Comparison of ENCODE assay signal across 18 cellular contexts in the genomic region with DNA sequence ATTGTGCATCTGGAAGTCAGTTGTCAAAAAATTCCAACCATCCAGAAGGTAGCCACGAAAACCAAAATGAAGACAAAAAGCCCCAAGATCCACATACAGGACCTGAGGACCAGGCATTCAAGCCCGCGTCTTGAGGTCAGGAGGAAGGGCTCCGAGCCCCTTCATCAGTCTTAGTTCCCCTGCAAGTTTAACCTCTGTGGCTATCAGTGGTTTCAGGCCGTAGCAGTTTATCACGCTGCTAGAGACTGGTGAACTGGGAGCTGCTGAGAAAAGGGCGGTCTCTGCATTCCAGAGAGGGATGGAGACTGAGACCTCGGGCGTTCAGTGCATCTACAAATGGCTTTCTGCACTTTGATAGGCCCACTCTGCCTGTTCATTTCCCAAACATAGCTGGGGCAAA.
DNase-seq lines count a peak whose midpoint lies in the region; ATAC-seq, FAIRE-seq and TF ChIP-seq lines count a peak whose summit lies in the region.
"Had no signal": no experiment of that assay in that cellular context is flagged by ENCODE, and none has a peak within 500 bp of the region (broad histone marks: within the 10 kb centered on the region; RNA-seq: fewer than 3 reads in every experiment).

No MANE protein-coding gene starts in this region.

- H3K27me3 Mint-ChIP-seq in astrocyte (ENCODE audit: low read depth, unreplicated experiment) (peaks cover 39% of the 10 kb centered on the region), progenitor cell of endocrine pancreas (peaks cover 31% of the 10 kb centered on the region), immature natural killer cell (ENCODE audit: low read depth in 3 of 3) (peaks cover 3 to 7% (median 5%) of the 10 kb centered on the region in 3 donors)
- H3K27me3 Mint-ChIP-seq: central memory CD8-positive, alpha-beta T cell had no signal

- no peak for FAIRE-seq in astrocyte (lab: Jason Lieb, UNC)
- FAIRE-seq: endometrium, frontal cortex had no signal

- H3K27ac ChIP-seq in astrocyte (ENCODE audit: low read depth, low read length) (no peak overlapping the region), A673 (ENCODE audit: low read depth, low read length, poor library complexity, severe bottlenecking) (no peak overlapping the region)
- H3K27ac ChIP-seq: sigmoid colon, VCaP had no signal

- POLR2A ChIA-PET in A673 (lab: Charles Lee; ENCODE audit: low non-redundant PET): no interaction called here

- H3K27me3 ChIP-seq in astrocyte (ENCODE audit: insufficient read depth, low read length): peaks cover 15% of the 10 kb centered on the region
- peaks cover 27% of the 10 kb centered on the region for H3K27me3 ChIP-seq in A673 (replicated peaks; ENCODE audit: insufficient read depth, low read depth, low read length, poor library complexity)
- H3K27me3 ChIP-seq: Peyer's patch had no signal

- peak; percentile 40 for ATAC-seq in HG02885 (IDR thresholded peaks at IDR 0.05; ENCODE audit: poor library complexity, unreplicated experiment)

- H3K9me3 Mint-ChIP-seq in astrocyte (ENCODE audit: unreplicated experiment) (peaks cover 6% of the 10 kb centered on the region), progenitor cell of endocrine pancreas (ENCODE audit: low read depth) (peaks cover 10% of the 10 kb centered on the region), immature natural killer cell (no peaks in the 10 kb centered on the region)
- H3K9me3 Mint-ChIP-seq: central memory CD8-positive, alpha-beta T cell had no signal

- H3K4me3 ChIP-seq in astrocyte (ENCODE audit: insufficient read depth, low read depth, low read length) (no peak overlapping the region), A673 (ENCODE audit: low read depth, low read length, poor library complexity, severe bottlenecking) (no peak overlapping the region)
- H3K4me3 ChIP-seq: Peyer's patch, sigmoid colon had no signal

- H3K36me3 ChIP-seq in astrocyte (ENCODE audit: insufficient read depth, low read length) (no peaks in the 10 kb centered on the region), A673 (ENCODE audit: insufficient read depth, low read length, poor library complexity, severe bottlenecking) (no peaks in the 10 kb centered on the region)
- H3K36me3 ChIP-seq: Peyer's patch, sigmoid colon had no signal

- peaks cover 3% of the 10 kb centered on the region for H3K36me3 Mint-ChIP-seq in astrocyte (ENCODE audit: low read depth, unreplicated experiment)
- peaks cover 2% of the 10 kb centered on the region for H3K36me3 Mint-ChIP-seq in progenitor cell of endocrine pancreas (ENCODE audit: insufficient read depth)
- no peaks in the 10 kb centered on the region for H3K36me3 Mint-ChIP-seq in immature natural killer cell
- H3K36me3 Mint-ChIP-seq: activated naive CD4-positive, alpha-beta T cell treated with anti-CD3 and anti-CD28 coated beads, Interleukin-2, amount 50 U/mL, for 72 hours had no signal

- peaks cover 13% of the 10 kb centered on the region for H3K4me1 ChIP-seq in astrocyte (ENCODE audit: insufficient read depth, low read length)
- no peaks in the 10 kb centered on the region for H3K4me1 ChIP-seq in A673 (ENCODE audit: insufficient read depth, low read length, poor library complexity, severe bottlenecking)

- H2AFZ ChIP-seq in astrocyte (ENCODE audit: low read depth, low read length): no peak overlapping the region

- H3K4me3 Mint-ChIP-seq in astrocyte (ENCODE audit: unreplicated experiment) (no peak overlapping the region), progenitor cell of endocrine pancreas (ENCODE audit: low read depth) (no peak overlapping the region), immature natural killer cell (no peak overlapping the region)
- H3K4me3 Mint-ChIP-seq: central memory CD8-positive, alpha-beta T cell had no signal

- H3K4me1 Mint-ChIP-seq in astrocyte (ENCODE audit: low read depth, unreplicated experiment): peaks cover 39% of the 10 kb centered on the region
- H3K4me1 Mint-ChIP-seq in progenitor cell of endocrine pancreas (ENCODE audit: low read depth): peaks cover 12% of the 10 kb centered on the region
- peaks cover 22 to 24% of the 10 kb centered on the region in 2 donors for H3K4me1 Mint-ChIP-seq in immature natural killer cell
- H3K4me1 Mint-ChIP-seq: central memory CD8-positive, alpha-beta T cell had no signal

- no peaks in the 10 kb centered on the region for H3K79me2 ChIP-seq in astrocyte (ENCODE audit: insufficient read depth, low read length)

- intact Hi-C loops in A673 (cut with micrococcal nuclease; ENCODE audit: unreplicated experiment): no loop called here

- H3K9me3 ChIP-seq in astrocyte (ENCODE audit: insufficient read depth, low read depth, low read length) (no peaks in the 10 kb centered on the region), A673 (ENCODE audit: low read depth, low read length, poor library complexity, severe bottlenecking) (no peaks in the 10 kb centered on the region)
- H3K9me3 ChIP-seq: Peyer's patch, sigmoid colon had no signal

- CTCF ChIA-PET in A673 (lab: Charles Lee): no interaction called here

- no peak overlapping the region for H3K9ac ChIP-seq in astrocyte (ENCODE audit: low read length)

- DNase-seq in EH (ENCODE audit: low read depth) (peak; percentile 66), astrocyte (ENCODE audit: low read depth) (peak; percentile 80), progenitor cell of endocrine pancreas (ENCODE audit: low spot score, unreplicated experiment) (no peak), immature natural killer cell (no peak), DMS 273 treated with DMSO at 0.1 percent for 48 hours (lab: John Stamatoyannopoulos, UW) (no peak), NCI-H1048 (lab: John Stamatoyannopoulos, UW) (no peak), A673 (ENCODE audit: low spot score) (no peak)
- DNase-seq: Kasumi-1, NCI-H524 treated with DMSO at 0.1 percent for 48 hours, Peyer's patch, sigmoid colon, SW 1271 had no signal

- no TSS peak for BruUV-seq in A673 (replicated peaks; lab: Mats Ljungman, UMichigan)

- peak overlapping the region; percentile 64 for H3K4me2 ChIP-seq in astrocyte (ENCODE audit: low read length)

- peak overlapping the region; percentile 83 for H3K27ac Mint-ChIP-seq in astrocyte (ENCODE audit: unreplicated experiment)
- peak overlapping the region; percentile 0 for H3K27ac Mint-ChIP-seq in progenitor cell of endocrine pancreas
- H3K27ac Mint-ChIP-seq in immature natural killer cell: peak overlapping the region in 2 of 6 donors; percentile 30 to 32

- no peaks in the 10 kb centered on the region for H4K20me1 ChIP-seq in astrocyte (ENCODE audit: insufficient read depth, low read length)

- no peak for TF ChIP-seq CTCF in astrocyte (IDR thresholded peaks at IDR 0.05; ENCODE audit: insufficient read depth, low read depth, low read length)
- TF ChIP-seq CTCF in progenitor cell of endocrine pancreas (IDR thresholded peaks at IDR 0.05; ENCODE audit: unreplicated experiment): no peak
- TF ChIP-seq CTCF in A673 (conservative IDR thresholded peaks at IDR 0.05; ENCODE audit: low read depth, low read length): no peak

Comparison
In these comparisons a context has a peak if more than half of its experiments do, and no peak if none do; other contexts are left out.
1. DNase-seq: peak in EH (single experiment) and astrocyte (single experiment); none in progenitor cell of endocrine pancreas (single experiment), immature natural killer cell (0 of 3), DMS 273 treated with DMSO at 0.1 percent for 48 hours (single experiment), NCI-H1048 (single experiment) and A673 (single experiment).